ENCODE assay signal across 16 cellular contexts in genomic region chr3:51295625-51296024, GRCh38.
A peak's percentile ranks its signal among the peaks of the same experiment; 100 is the strongest.
DNase-seq lines count a peak whose midpoint lies in the region; ATAC-seq, FAIRE-seq and TF ChIP-seq lines count a peak whose summit lies in the region.
"Had no signal": no experiment of that assay in that cellular context is flagged by ENCODE, and none has a peak within 500 bp of the region (broad histone marks: within the 10 kb centered on the region; RNA-seq: fewer than 3 reads in every experiment).

No MANE protein-coding gene starts in this region.

- DNase-seq in GM10248 (ENCODE audit: extremely low spot score) (peak; percentile 52), GM19239 (ENCODE audit: insufficient read length, low spot score) (no peak), DMS53 treated with DMSO at 0.1 percent for 48 hours (lab: John Stamatoyannopoulos, UW; ENCODE audit: unreplicated experiment) (no peak), HPDE6-E6E7 (ENCODE audit: extremely low spot score) (no peak), NCI-H82 treated with DMSO at 0.1 percent for 48 hours (lab: John Stamatoyannopoulos, UW; ENCODE audit: unreplicated experiment) (no peak)
- DNase-seq: activated CD8-positive, alpha-beta memory T cell treated with anti-CD3 and anti-CD28 coated beads, Interleukin-2, amount 10 ng/mL, durations not matched to agents 7 days and 5 days; Calu3; erythroblast; H7; NCI-H1417 treated with DMSO at 0.1 percent for 48 hours; NCI-H774; upper lobe of left lung had no signal

- TF ChIP-seq CTCF in GM10248 (IDR thresholded peaks at IDR 0.05; ENCODE audit: control extremely low read depth, extremely low read depth, low read depth, missing control alignments): no peak

- CTCF ChIA-PET in GM10248 (lab: Yijun Ruan, JAX): no interaction called here

- peak; percentile 70 for FAIRE-seq in GM19239 (lab: Jason Lieb, UNC)
- FAIRE-seq: A549 had no signal

- POLR2A ChIA-PET in GM10248 (lab: Yijun Ruan, JAX): no interaction called here

- ATAC-seq in HG02759 (IDR thresholded peaks at IDR 0.05; ENCODE audit: unreplicated experiment) (peak; percentile 74), HG03457 (IDR thresholded peaks at IDR 0.05; ENCODE audit: unreplicated experiment) (peak; percentile 59), GM19397 (IDR thresholded peaks at IDR 0.05; ENCODE audit: unreplicated experiment) (no peak)
- ATAC-seq: A549; activated CD8-positive, alpha-beta memory T cell treated with anti-CD3 and anti-CD28 coated beads, Interleukin-2, amount 10 ng/mL, durations not matched to agents 7 days and 5 days had no signal
